ENCODE assay signal across 15 cellular contexts in genomic region chrY:7017244-7018080, GRCh38.
"Had no signal": no experiment of that assay in that cellular context is flagged by ENCODE, and none has a peak within 500 bp of the region (broad histone marks: within the 10 kb centered on the region; RNA-seq: fewer than 3 reads in every experiment).

No MANE protein-coding gene starts in this region.

- ATAC-seq: effector memory CD8-positive, alpha-beta T cell; left ventricle myocardium superior; naive thymus-derived CD8-positive, alpha-beta T cell; stimulated activated naive B cell treated with anti-CD40 and anti-IgM and Interleukin-4, amounts not matched to agents 10 μg/mL and 1 μg/mL and 100 μg/mL, for 72 hours had no signal

- DNase-seq: colonic mucosa; effector memory CD8-positive, alpha-beta T cell; hypothalamus; immature natural killer cell; islet precursor cell; left ventricle myocardium superior; lower lobe of right lung; naive thymus-derived CD8-positive, alpha-beta T cell; nephron progenitor cell; nucleus accumbens; sigmoid colon; stimulated activated CD4-positive, alpha-beta T cell treated with anti-CD3 and anti-CD28 coated beads, Interleukin-4, amount 100 ng/mL, for 4 hours; stimulated activated naive B cell treated with anti-CD40 and anti-IgM and Interleukin-4, amounts not matched to agents 10 μg/mL and 1 μg/mL and 100 μg/mL, for 72 hours; stomach; trophoblast cell had no signal
